In the genomic region with DNA sequence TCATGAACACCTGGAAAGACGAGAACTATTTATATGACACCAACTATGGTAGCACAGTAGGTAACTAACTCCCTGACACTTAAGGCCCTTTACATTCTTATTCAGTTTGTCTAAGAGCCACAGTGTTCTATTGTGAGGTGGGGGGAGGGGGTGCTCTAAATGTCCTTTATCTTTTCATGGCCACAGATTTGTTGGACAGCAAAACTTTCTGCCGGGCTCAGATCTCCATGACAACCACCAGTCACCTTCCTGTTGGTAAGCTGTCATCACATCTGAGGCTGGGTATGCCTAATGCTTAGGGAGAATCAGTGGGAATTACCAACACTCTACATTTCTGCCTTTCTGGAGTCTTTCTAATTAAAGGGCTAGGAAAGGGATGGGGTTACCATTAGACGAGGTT, we compare ENCODE assay signal across 1 cellular context.
TF ChIP-seq lines count a peak whose summit lies in the region.

No MANE protein-coding gene starts in this region.

TF ChIP-seq in K562, 482 proteins besides CTCF, POLR2A, EP300 and RAD21:
- TF ChIP-seq, protein P1, sequence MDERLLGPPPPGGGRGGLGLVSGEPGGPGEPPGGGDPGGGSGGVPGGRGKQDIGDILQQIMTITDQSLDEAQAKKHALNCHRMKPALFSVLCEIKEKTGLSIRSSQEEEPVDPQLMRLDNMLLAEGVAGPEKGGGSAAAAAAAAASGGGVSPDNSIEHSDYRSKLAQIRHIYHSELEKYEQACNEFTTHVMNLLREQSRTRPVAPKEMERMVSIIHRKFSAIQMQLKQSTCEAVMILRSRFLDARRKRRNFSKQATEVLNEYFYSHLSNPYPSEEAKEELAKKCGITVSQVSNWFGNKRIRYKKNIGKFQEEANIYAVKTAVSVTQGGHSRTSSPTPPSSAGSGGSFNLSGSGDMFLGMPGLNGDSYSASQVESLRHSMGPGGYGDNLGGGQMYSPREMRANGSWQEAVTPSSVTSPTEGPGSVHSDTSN (CRISPR knock-in tag; IDR thresholded peaks at IDR 0.05; ENCODE audit: low read depth), result no peak
- TF ChIP-seq, protein P1 (tag; conservative IDR thresholded peaks at IDR 0.05; ENCODE audit: low read depth), result peak; percentile 67; the same call in 1 of the 2 replicates
- TF ChIP-seq, protein P2, sequence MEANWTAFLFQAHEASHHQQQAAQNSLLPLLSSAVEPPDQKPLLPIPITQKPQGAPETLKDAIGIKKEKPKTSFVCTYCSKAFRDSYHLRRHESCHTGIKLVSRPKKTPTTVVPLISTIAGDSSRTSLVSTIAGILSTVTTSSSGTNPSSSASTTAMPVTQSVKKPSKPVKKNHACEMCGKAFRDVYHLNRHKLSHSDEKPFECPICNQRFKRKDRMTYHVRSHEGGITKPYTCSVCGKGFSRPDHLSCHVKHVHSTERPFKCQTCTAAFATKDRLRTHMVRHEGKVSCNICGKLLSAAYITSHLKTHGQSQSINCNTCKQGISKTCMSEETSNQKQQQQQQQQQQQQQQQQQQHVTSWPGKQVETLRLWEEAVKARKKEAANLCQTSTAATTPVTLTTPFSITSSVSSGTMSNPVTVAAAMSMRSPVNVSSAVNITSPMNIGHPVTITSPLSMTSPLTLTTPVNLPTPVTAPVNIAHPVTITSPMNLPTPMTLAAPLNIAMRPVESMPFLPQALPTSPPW (CRISPR knock-in tag; IDR thresholded peaks at IDR 0.05), result peak; percentile 42; the same call in 1 of the 2 replicates
- TF ChIP-seq KDM1A (IDR thresholded peaks at IDR 0.05) (peak; percentile 80 to 84; a peak in 3 of 4 replicates), SMARCA5 (IDR thresholded peaks at IDR 0.05) (no peak), RCOR1 (IDR thresholded peaks at IDR 0.05; ENCODE audit: borderline replicate concordance in 1 of 2, low read depth in 2 of 2, low read length in 2 of 2) (peak; percentile 67 to 94; a peak in 3 of 4 replicates), MXI1 (IDR thresholded peaks at IDR 0.05; ENCODE audit: low read depth, low read length) (0 out of 2 replicates have a peak, but pooled peaks have one; percentile 50), ELF2 (CRISPR knock-in tag; IDR thresholded peaks at IDR 0.05) (no peak), LEF1 (IDR thresholded peaks at IDR 0.05) (peak; percentile 36; the same call in 1 of the 2 replicates), RFX1 (IDR thresholded peaks at IDR 0.05) (peak; percentile 92), CBFA2T3 (IDR thresholded peaks at IDR 0.05) (peak; percentile 53), MEF2D (tag; conservative IDR thresholded peaks at IDR 0.05; ENCODE audit: low read depth) (peak; percentile 23; the same call in 1 of the 2 replicates), FOXJ2 (tag; IDR thresholded peaks at IDR 0.05) (0 out of 2 replicates have a peak, but pooled peaks have one; percentile 13), HDAC1 (IDR thresholded peaks at IDR 0.05) (peak in 1 of 2 experiments; percentile 29; a peak in 1 of 4 replicates), MEIS2 (IDR thresholded peaks at IDR 0.05; ENCODE audit: partially characterized antibody) (peak; percentile 92), HDAC2 (IDR thresholded peaks at IDR 0.05) (0 out of 2 replicates have a peak, but pooled peaks have one; percentile 24), TAL1 (IDR thresholded peaks at IDR 0.05) (0 out of 2 replicates have a peak, but pooled peaks have one; percentile 14), SOX6 (IDR thresholded peaks at IDR 0.05) (peak; percentile 64; the same call in 1 of the 2 replicates), POLR3G (IDR thresholded peaks at IDR 0.05; ENCODE audit: extremely low read depth, insufficient read length, insufficient replicate concordance) (no peak), HCFC1 (IDR thresholded peaks at IDR 0.05; ENCODE audit: low read depth, low read length) (no peak), JUND (IDR thresholded peaks at IDR 0.05; ENCODE audit: borderline replicate concordance, low read depth, low read length) (peak; percentile 56; the same call in 1 of the 2 replicates), JUND (tag; IDR thresholded peaks at IDR 0.05; ENCODE audit: borderline replicate concordance, low read depth, low read length) (no peak), BMI1 (IDR thresholded peaks at IDR 0.05; ENCODE audit: low read length) (peak; percentile 77), NEUROD1 (IDR thresholded peaks at IDR 0.05; ENCODE audit: borderline replicate concordance, low read depth, low read length, partially characterized antibody) (peak; percentile 47), FOS (IDR thresholded peaks at IDR 0.05; ENCODE audit: extremely low read depth, insufficient read length) (no peak)
- TF ChIP-seq, protein P3, sequence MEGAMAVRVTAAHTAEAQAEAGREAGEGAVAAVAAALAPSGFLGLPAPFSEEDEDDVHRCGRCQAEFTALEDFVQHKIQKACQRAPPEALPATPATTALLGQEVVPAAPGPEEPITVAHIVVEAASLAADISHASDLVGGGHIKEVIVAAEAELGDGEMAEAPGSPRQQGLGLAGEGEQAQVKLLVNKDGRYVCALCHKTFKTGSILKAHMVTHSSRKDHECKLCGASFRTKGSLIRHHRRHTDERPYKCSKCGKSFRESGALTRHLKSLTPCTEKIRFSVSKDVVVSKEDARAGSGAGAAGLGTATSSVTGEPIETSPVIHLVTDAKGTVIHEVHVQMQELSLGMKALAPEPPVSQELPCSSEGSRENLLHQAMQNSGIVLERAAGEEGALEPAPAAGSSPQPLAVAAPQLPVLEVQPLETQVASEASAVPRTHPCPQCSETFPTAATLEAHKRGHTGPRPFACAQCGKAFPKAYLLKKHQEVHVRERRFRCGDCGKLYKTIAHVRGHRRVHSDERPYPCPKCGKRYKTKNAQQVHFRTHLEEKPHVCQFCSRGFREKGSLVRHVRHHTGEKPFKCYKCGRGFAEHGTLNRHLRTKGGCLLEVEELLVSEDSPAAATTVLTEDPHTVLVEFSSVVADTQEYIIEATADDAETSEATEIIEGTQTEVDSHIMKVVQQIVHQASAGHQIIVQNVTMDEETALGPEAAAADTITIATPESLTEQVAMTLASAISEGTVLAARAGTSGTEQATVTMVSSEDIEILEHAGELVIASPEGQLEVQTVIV (CRISPR knock-in tag; IDR thresholded peaks at IDR 0.05; ENCODE audit: borderline replicate concordance), result no peak
- TF ChIP-seq, protein P4, sequence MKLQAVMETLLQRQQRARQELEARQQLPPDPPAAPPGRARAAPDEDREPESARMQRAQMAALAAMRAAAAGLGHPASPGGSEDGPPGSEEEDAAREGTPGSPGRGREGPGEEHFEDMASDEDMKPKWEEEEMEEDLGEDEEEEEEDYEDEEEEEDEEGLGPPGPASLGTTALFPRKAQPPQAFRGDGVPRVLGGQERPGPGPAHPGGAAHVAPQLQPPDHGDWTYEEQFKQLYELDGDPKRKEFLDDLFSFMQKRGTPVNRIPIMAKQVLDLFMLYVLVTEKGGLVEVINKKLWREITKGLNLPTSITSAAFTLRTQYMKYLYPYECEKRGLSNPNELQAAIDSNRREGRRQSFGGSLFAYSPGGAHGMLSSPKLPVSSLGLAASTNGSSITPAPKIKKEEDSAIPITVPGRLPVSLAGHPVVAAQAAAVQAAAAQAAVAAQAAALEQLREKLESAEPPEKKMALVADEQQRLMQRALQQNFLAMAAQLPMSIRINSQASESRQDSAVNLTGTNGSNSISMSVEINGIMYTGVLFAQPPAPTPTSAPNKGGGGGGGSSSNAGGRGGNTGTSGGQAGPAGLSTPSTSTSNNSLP (IDR thresholded peaks at IDR 0.05; ENCODE audit: borderline replicate concordance, low read depth, low read length), result 0 out of 2 replicates have a peak, but pooled peaks have one; percentile 32
- TF ChIP-seq, protein P5, sequence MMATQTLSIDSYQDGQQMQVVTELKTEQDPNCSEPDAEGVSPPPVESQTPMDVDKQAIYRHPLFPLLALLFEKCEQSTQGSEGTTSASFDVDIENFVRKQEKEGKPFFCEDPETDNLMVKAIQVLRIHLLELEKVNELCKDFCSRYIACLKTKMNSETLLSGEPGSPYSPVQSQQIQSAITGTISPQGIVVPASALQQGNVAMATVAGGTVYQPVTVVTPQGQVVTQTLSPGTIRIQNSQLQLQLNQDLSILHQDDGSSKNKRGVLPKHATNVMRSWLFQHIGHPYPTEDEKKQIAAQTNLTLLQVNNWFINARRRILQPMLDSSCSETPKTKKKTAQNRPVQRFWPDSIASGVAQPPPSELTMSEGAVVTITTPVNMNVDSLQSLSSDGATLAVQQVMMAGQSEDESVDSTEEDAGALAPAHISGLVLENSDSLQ (IDR thresholded peaks at IDR 0.05), result peak; percentile 78
- TF ChIP-seq, protein P6, sequence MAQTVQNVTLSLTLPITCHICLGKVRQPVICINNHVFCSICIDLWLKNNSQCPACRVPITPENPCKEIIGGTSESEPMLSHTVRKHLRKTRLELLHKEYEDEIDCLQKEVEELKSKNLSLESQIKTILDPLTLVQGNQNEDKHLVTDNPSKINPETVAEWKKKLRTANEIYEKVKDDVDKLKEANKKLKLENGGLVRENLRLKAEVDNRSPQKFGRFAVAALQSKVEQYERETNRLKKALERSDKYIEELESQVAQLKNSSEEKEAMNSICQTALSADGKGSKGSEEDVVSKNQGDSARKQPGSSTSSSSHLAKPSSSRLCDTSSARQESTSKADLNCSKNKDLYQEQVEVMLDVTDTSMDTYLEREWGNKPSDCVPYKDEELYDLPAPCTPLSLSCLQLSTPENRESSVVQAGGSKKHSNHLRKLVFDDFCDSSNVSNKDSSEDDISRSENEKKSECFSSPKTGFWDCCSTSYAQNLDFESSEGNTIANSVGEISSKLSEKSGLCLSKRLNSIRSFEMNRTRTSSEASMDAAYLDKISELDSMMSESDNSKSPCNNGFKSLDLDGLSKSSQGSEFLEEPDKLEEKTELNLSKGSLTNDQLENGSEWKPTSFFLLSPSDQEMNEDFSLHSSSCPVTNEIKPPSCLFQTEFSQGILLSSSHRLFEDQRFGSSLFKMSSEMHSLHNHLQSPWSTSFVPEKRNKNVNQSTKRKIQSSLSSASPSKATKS (CRISPR knock-in tag; IDR thresholded peaks at IDR 0.05), result no peak
